Comparison of ENCODE assay signal across 15 cellular contexts in genomic region chr16:8905795-8906591, GRCh38. TPM values are rescaled to one million over a fixed set of nuclear protein-coding genes. Genes with fewer than 3 reads are reported as not detected.
A peak's percentile ranks its signal among the peaks of the same experiment; 100 is the strongest.
DNase-seq lines count a peak whose midpoint lies in the region; ATAC-seq and TF ChIP-seq lines count a peak whose summit lies in the region.
"Had no signal": no experiment of that assay in that cellular context is flagged by ENCODE, and none has a peak within 500 bp of the region (broad histone marks: within the 10 kb centered on the region; RNA-seq: fewer than 3 reads in every experiment).

No MANE protein-coding gene starts in this region.

- H3K79me2 ChIP-seq in KMS-11 (ENCODE audit: insufficient read depth, low read depth) = peaks cover 81% of the 10 kb centered on the region; the same call in 1 of the 2 replicates
- H3K79me2 ChIP-seq in neural progenitor cell (ENCODE audit: low read depth) = peaks cover 2% of the 10 kb centered on the region

- peaks cover 36% of the 10 kb centered on the region; the same call in 1 of the 2 replicates for H3K36me3 ChIP-seq in KMS-11 (ENCODE audit: insufficient read depth)
- peaks cover 17% of the 10 kb centered on the region for H3K36me3 ChIP-seq in neural progenitor cell

- H3K4me3 Mint-ChIP-seq in neural progenitor cell = no peak overlapping the region
- H3K4me3 Mint-ChIP-seq: natural killer cell treated with Interleukin-12 subunit alpha and Interleukin-12 subunit beta and Interleukin-15 and Interleukin-18, amount 100 ng/mL, for 72 hours had no signal

- H3K27me3 ChIP-seq in KMS-11 (ENCODE audit: insufficient read depth, low read depth) (no peaks in the 10 kb centered on the region), neural progenitor cell (no peaks in the 10 kb centered on the region)
- H3K27me3 ChIP-seq: esophagus muscularis mucosa had no signal

- H3K4me2 ChIP-seq in KMS-11 = no peak overlapping the region
- H3K4me2 ChIP-seq in neural progenitor cell = no peak overlapping the region

- no peaks in the 10 kb centered on the region for H3K4me1 Mint-ChIP-seq in neural progenitor cell

- H3K4me3 ChIP-seq in KMS-11 (IDR thresholded peaks at IDR 0.05; ENCODE audit: insufficient read depth, low read depth, low read length) (no peak overlapping the region), cardiac fibroblast (replicated peaks in 1 of 2; ENCODE audit: low read depth in 2 of 2, low read length in 2 of 2) (no peak overlapping the region), neural progenitor cell (no peak overlapping the region)
- H3K4me3 ChIP-seq: esophagus muscularis mucosa had no signal

- DNase-seq in DMS53 (lab: John Stamatoyannopoulos, UW) = peak; percentile 5
- no peak for DNase-seq in DMS53 treated with DMSO at 0.1 percent for 48 hours (lab: John Stamatoyannopoulos, UW; ENCODE audit: unreplicated experiment)
- no peak for DNase-seq in cardiac fibroblast (ENCODE audit: low read depth in 2 of 2)
- peak; percentile 51 for DNase-seq in neural progenitor cell (ENCODE audit: low spot score)
- no peak for DNase-seq in amygdala (lab: John Stamatoyannopoulos, UW)
- DNase-seq in NCI-H1436 treated with DMSO at 0.1 percent for 48 hours (lab: John Stamatoyannopoulos, UW) = no peak
- DNase-seq: kidney; NCI-H1048; stimulated activated CD4-positive, alpha-beta T cell treated with anti-CD3 and anti-CD28 coated beads, Interleukin-12 subunit alpha, Interleukin-12 subunit beta, amount 100 ng/mL, for 4 hours; T-helper 9 cell had no signal

- H3K27ac ChIP-seq in KMS-11 = no peak overlapping the region; the same call in 1 of the 2 replicates
- H3K27ac ChIP-seq in neural progenitor cell = no peak overlapping the region
- H3K27ac ChIP-seq: esophagus muscularis mucosa had no signal

- TF ChIP-seq CTCF in KMS-11 (conservative IDR thresholded peaks at IDR 0.05; ENCODE audit: low read depth, low read length) (peak; percentile 43; the same call in 1 of the 2 replicates), cardiac fibroblast (IDR thresholded peaks at IDR 0.05; ENCODE audit: low read depth, low read length) (peak; percentile 26), neural progenitor cell (IDR thresholded peaks at IDR 0.05) (peak; percentile 54)

- peaks cover 43% of the 10 kb centered on the region for H3K36me3 Mint-ChIP-seq in neural progenitor cell

- ATAC-seq in GM21529 (IDR thresholded peaks at IDR 0.05; ENCODE audit: unreplicated experiment) = no peak
- ATAC-seq: natural killer cell treated with Interleukin-12 subunit alpha and Interleukin-12 subunit beta and Interleukin-15 and Interleukin-18, amount 100 ng/mL, for 72 hours had no signal

- no peak overlapping the region for H2AFZ ChIP-seq in KMS-11 (ENCODE audit: low read depth)
- H2AFZ ChIP-seq in neural progenitor cell (replicated peaks) = no peak overlapping the region

- H3F3A ChIP-seq in neural progenitor cell (ENCODE audit: low read depth) = no peaks in the 10 kb centered on the region

- H3K4me1 ChIP-seq in KMS-11 (ENCODE audit: low read depth, poor library complexity, severe bottlenecking) (peaks cover 58% of the 10 kb centered on the region), neural progenitor cell (no peaks in the 10 kb centered on the region)
- H3K4me1 ChIP-seq: esophagus muscularis mucosa had no signal

- no peaks in the 10 kb centered on the region for H3K9me3 ChIP-seq in neural progenitor cell (ENCODE audit: low read depth)
- H3K9me3 ChIP-seq: esophagus muscularis mucosa had no signal

- H3K27me3 Mint-ChIP-seq in neural progenitor cell (ENCODE audit: insufficient read depth, low read depth) = peaks cover 4% of the 10 kb centered on the region
- H3K27me3 Mint-ChIP-seq: natural killer cell treated with Interleukin-12 subunit alpha and Interleukin-12 subunit beta and Interleukin-15 and Interleukin-18, amount 100 ng/mL, for 72 hours had no signal

- no peaks in the 10 kb centered on the region; the same call in 1 of the 2 replicates for H4K20me1 ChIP-seq in KMS-11 (ENCODE audit: insufficient read depth)
- peaks cover 26% of the 10 kb centered on the region for H4K20me1 ChIP-seq in neural progenitor cell (ENCODE audit: low read depth)

- H3K27ac Mint-ChIP-seq in neural progenitor cell = no peak overlapping the region

- H3K9ac ChIP-seq in KMS-11 (no peak overlapping the region), neural progenitor cell (no peak overlapping the region)

- H3K9me3 Mint-ChIP-seq in neural progenitor cell = no peaks in the 10 kb centered on the region
- H3K9me3 Mint-ChIP-seq: natural killer cell treated with Interleukin-12 subunit alpha and Interleukin-12 subunit beta and Interleukin-15 and Interleukin-18, amount 100 ng/mL, for 72 hours had no signal

RNA-seq across cellular contexts. Expression of gene LITAFD, which starts 23.8 kb away (rescaled TPM):
- total RNA-seq in neural progenitor cell (ENCODE audit: low replicate concordance) = not detected in 2 replicates
- total RNA-seq: A172; esophagus muscularis mucosa; kidney; natural killer cell treated with Interleukin-12 subunit alpha and Interleukin-12 subunit beta and Interleukin-15 and Interleukin-18, amount 100 ng/mL, for 72 hours had no signal

RNA-seq across cellular contexts. Expression of gene CARHSP1, which starts 37.2 kb away (rescaled TPM):
- 115 and 269 TPM in 2 replicates for total RNA-seq in neural progenitor cell (ENCODE audit: low replicate concordance)

RNA-seq across cellular contexts. Expression of gene USP7, which starts 57.7 kb away (rescaled TPM):
- 76.3 and 90.3 TPM in 2 replicates for total RNA-seq in neural progenitor cell (ENCODE audit: low replicate concordance)

Comparison
In these comparisons a context has a peak if more than half of its experiments do, and no peak if none do; other contexts are left out.
1. DNase-seq: peak in DMS53 (single experiment) and neural progenitor cell (single experiment); none in DMS53 treated with DMSO at 0.1 percent for 48 hours (single experiment), cardiac fibroblast (0 of 2), amygdala (0 of 56) and NCI-H1436 treated with DMSO at 0.1 percent for 48 hours (single experiment).
2. Peak in every context shown above with its lines, with median percentiles within 50 percentile points of each other: CTCF ChIP-seq.